Comparison of ENCODE assay signal across 8 cellular contexts in genomic region chr10:61835069-61835908, GRCh38.
DNase-seq lines count a peak whose midpoint lies in the region; ATAC-seq and TF ChIP-seq lines count a peak whose summit lies in the region.

No MANE protein-coding gene starts in this region.

- H3K9ac ChIP-seq in OCI-LY3 (ENCODE audit: low read length), result no peak overlapping the region
- H3K9ac ChIP-seq in parathyroid adenoma, result no peak overlapping the region

- no peak overlapping the region; the same call in 1 of the 2 replicates for H2AFZ ChIP-seq in OCI-LY3 (ENCODE audit: low read depth, low read length)
- H2AFZ ChIP-seq in parathyroid adenoma, result peak overlapping the region; percentile 65

- ATAC-seq in GM21529 (IDR thresholded peaks at IDR 0.05; ENCODE audit: unreplicated experiment) (peak; percentile 63), HG02763 (IDR thresholded peaks at IDR 0.05; ENCODE audit: unreplicated experiment) (no peak)

- H3K27me3 ChIP-seq in DOHH2 (ENCODE audit: control insufficient read depth, low read length) (no peaks in the 10 kb centered on the region), OCI-LY3 (ENCODE audit: low read depth, low read length) (no peaks in the 10 kb centered on the region), parathyroid adenoma (ENCODE audit: control insufficient read depth, insufficient read depth, low read length) (no peaks in the 10 kb centered on the region)

- no peaks in the 10 kb centered on the region for H3K9me2 ChIP-seq in DOHH2 (replicated peaks; ENCODE audit: control insufficient read depth, low read length)

- no peak overlapping the region for H3K4me3 ChIP-seq in DOHH2 (ENCODE audit: low read length)
- H3K4me3 ChIP-seq in OCI-LY3 (ENCODE audit: low read length), result no peak overlapping the region
- no peak overlapping the region for H3K4me3 ChIP-seq in epithelial cell of proximal tubule (ENCODE audit: low read depth, low read length)
- H3K4me3 ChIP-seq in parathyroid adenoma (ENCODE audit: low read depth, low read length), result peak overlapping the region; percentile 3

- H3K4me1 ChIP-seq in DOHH2 (ENCODE audit: control insufficient read depth, low read length), result peaks cover 7% of the 10 kb centered on the region; the same call in 1 of the 2 replicates
- peaks cover 5% of the 10 kb centered on the region; the same call in 1 of the 2 replicates for H3K4me1 ChIP-seq in OCI-LY3 (ENCODE audit: low read length)
- peaks cover 19% of the 10 kb centered on the region for H3K4me1 ChIP-seq in parathyroid adenoma

- H3K79me2 ChIP-seq in DOHH2 (ENCODE audit: control insufficient read depth, low read length), result no peaks in the 10 kb centered on the region
- no peaks in the 10 kb centered on the region for H3K79me2 ChIP-seq in OCI-LY3 (ENCODE audit: low read length)
- no peaks in the 10 kb centered on the region for H3K79me2 ChIP-seq in parathyroid adenoma

- H3K4me2 ChIP-seq in DOHH2 (ENCODE audit: low read length), result no peak overlapping the region
- H3K4me2 ChIP-seq in OCI-LY3 (ENCODE audit: low read length), result no peak overlapping the region
- peak overlapping the region; percentile 55 for H3K4me2 ChIP-seq in parathyroid adenoma (ENCODE audit: low read length)

- H3F3A ChIP-seq in DOHH2 (ENCODE audit: control insufficient read depth, insufficient read depth), result no peaks in the 10 kb centered on the region

- H3K27ac ChIP-seq in DOHH2 (ENCODE audit: low read depth, low read length) (no peak overlapping the region), OCI-LY3 (ENCODE audit: low read length) (no peak overlapping the region), parathyroid adenoma (peak overlapping the region; percentile 5)

- TF ChIP-seq CTCF in DOHH2 (IDR thresholded peaks at IDR 0.05; ENCODE audit: low read depth, low read length, poor library complexity, severe bottlenecking), result peak; percentile 59
- TF ChIP-seq CTCF in OCI-LY3 (IDR thresholded peaks at IDR 0.05; ENCODE audit: low read depth, low read length), result peak; percentile 37
- peak; percentile 79 for TF ChIP-seq CTCF in epithelial cell of proximal tubule (conservative IDR thresholded peaks at IDR 0.05; ENCODE audit: low read depth, low read length)
- peak; percentile 16 for TF ChIP-seq CTCF in parathyroid adenoma (IDR thresholded peaks at IDR 0.05)

- DNase-seq in epithelial cell of proximal tubule (ENCODE audit: low read depth), result peak; percentile 64
- no peak for DNase-seq in KG1 (lab: John Stamatoyannopoulos, UW)
- no peak for DNase-seq in activated CD4-positive, alpha-beta T cell treated with anti-CD3 and anti-CD28 coated beads, Interleukin-2, amount 50 U/mL, for 4 hours

- H4K20me1 ChIP-seq in DOHH2 (ENCODE audit: control insufficient read depth, insufficient read depth, low read depth, low read length), result no peaks in the 10 kb centered on the region
- H4K20me1 ChIP-seq in OCI-LY3 (ENCODE audit: insufficient read depth, low read length), result no peaks in the 10 kb centered on the region

- H3K36me3 ChIP-seq in DOHH2 (ENCODE audit: control insufficient read depth, low read length) (no peaks in the 10 kb centered on the region), OCI-LY3 (replicated peaks; ENCODE audit: low read depth, low read length) (no peaks in the 10 kb centered on the region), parathyroid adenoma (ENCODE audit: control insufficient read depth, insufficient read depth, low read length) (no peaks in the 10 kb centered on the region)

- no peaks in the 10 kb centered on the region for H3K9me3 ChIP-seq in DOHH2 (ENCODE audit: control insufficient read depth, insufficient read depth, low read length)
- no peaks in the 10 kb centered on the region for H3K9me3 ChIP-seq in OCI-LY3 (ENCODE audit: insufficient read depth, low read length)
- no peaks in the 10 kb centered on the region for H3K9me3 ChIP-seq in parathyroid adenoma (ENCODE audit: control insufficient read depth, low read length)

Comparison
In these comparisons a context has a peak if more than half of its experiments do, and no peak if none do; other contexts are left out.
1. CTCF ChIP-seq: peak in every context shown above with its lines; median percentile 79 in epithelial cell of proximal tubule; 59 in DOHH2; 37 in OCI-LY3; 16 in parathyroid adenoma.